In the genomic region with DNA sequence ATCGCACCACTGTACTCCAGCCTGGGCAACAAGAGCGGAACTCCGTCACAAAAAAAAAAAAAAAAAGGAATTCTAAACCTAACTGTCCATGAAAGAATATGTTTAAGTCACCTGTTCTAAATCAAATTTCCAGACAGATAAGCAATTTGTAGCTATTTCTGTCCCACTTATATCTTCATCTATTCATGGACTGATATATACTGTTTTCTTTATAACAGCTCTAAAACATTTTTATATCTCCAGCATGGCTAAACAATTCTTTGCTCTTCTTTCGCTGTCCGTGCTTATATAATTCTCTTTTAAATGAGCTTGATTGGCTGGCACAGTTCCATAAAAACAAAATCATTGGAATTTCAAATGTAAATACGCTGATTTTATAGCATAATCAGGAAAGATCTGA, we compare ENCODE assay signal across 7 cellular contexts.
"Had no signal": no experiment of that assay in that cellular context is flagged by ENCODE, and none has a peak within 500 bp of the region (broad histone marks: within the 10 kb centered on the region; RNA-seq: fewer than 3 reads in every experiment).

No MANE protein-coding gene starts in this region.

- H3K27ac Mint-ChIP-seq: IgD-negative memory B cell had no signal

- H2AFZ ChIP-seq: GM23248 had no signal

- DNase-seq: GM23248, GOT3, H9, HCEC 1CT had no signal

- H3K9ac ChIP-seq: GM23248 had no signal

- H3K4me3 Mint-ChIP-seq: H9, IgD-negative memory B cell had no signal

- H3K4me1 Mint-ChIP-seq: H9 had no signal

- H3K27ac ChIP-seq: GM23248 had no signal

- H3K4me3 ChIP-seq: GM23248 had no signal

- FAIRE-seq: HepG2, HTR-8/SVneo had no signal

- H3K9me3 Mint-ChIP-seq: H9, IgD-negative memory B cell had no signal

- H3K27me3 Mint-ChIP-seq: IgD-negative memory B cell had no signal
